Comparison of ENCODE assay signal across 8 cellular contexts in the genomic region with DNA sequence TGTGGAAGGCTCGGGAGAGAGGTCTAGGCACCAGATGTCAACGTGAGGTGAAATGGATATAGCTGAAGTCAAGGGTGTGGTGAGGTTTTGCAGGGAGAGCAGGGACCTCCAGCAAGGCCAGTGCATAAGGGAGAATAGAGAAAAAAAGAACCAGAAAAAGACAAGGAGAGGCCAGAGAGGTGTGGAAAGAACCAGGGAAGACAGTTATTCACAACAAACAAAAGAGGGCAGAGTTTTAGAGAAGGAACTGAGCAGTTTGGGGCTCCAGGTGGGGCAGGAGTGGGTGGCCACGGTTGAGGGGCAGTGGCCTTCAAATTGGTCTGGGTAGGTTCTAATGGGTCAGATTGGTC. TPM values are rescaled to one million over a fixed set of nuclear protein-coding genes. Genes with fewer than 3 reads are reported as not detected.
DNase-seq lines count a peak whose midpoint lies in the region; ATAC-seq and TF ChIP-seq lines count a peak whose summit lies in the region.

No MANE protein-coding gene starts in this region.

- peak overlapping the region; percentile 91 to 100 (median 96) for H3K27ac Mint-ChIP-seq in CD8-positive, alpha-beta memory T cell
- peak overlapping the region; percentile 89 to 98 for H3K27ac Mint-ChIP-seq in effector memory CD8-positive, alpha-beta T cell

- H3K4me1 Mint-ChIP-seq in CD8-positive, alpha-beta memory T cell: peaks cover 27 to 38% (median 31%) of the 10 kb centered on the region in 3 donors
- H3K4me1 Mint-ChIP-seq in effector memory CD8-positive, alpha-beta T cell (ENCODE audit: low read depth in 2 of 2): peaks cover 18 to 25% of the 10 kb centered on the region in 2 donors

- peak overlapping the region; percentile 91 for H3K9ac ChIP-seq in NT2/D1 (ENCODE audit: insufficient read length, low read depth)

- CTCF ChIA-PET in CD8-positive, alpha-beta memory T cell (lab: Charles Lee): interaction anchor here (1.0 to 9.0 kb wide), 22 partner anchors 11 to 222 kb away, joined by 3 to 102 read pairs (median 10); partner anchors contain the start of genes SERPINB1, SERPINB6, SERPINB9 and WRNIP1

- H3K4me3 Mint-ChIP-seq in CD8-positive, alpha-beta memory T cell: peak overlapping the region; percentile 87 to 97 (median 93)
- peak overlapping the region; percentile 85 to 92 for H3K4me3 Mint-ChIP-seq in effector memory CD8-positive, alpha-beta T cell

- H3K36me3 ChIP-seq in CD8-positive, alpha-beta memory T cell (ENCODE audit: insufficient read depth, low read length): no peaks in the 10 kb centered on the region
- H3K36me3 ChIP-seq in NT2/D1 (ENCODE audit: insufficient read depth, insufficient read length, low read length) (no peaks in the 10 kb centered on the region), neutrophil (no peaks in the 10 kb centered on the region)

- DNase-seq in CD8-positive, alpha-beta memory T cell: no peak
- DNase-seq in NT2/D1 (ENCODE audit: low read depth, low spot score): no peak
- DNase-seq in effector memory CD8-positive, alpha-beta T cell: no peak
- DNase-seq in NCI-H1436 treated with DMSO at 0.1 percent for 48 hours (lab: John Stamatoyannopoulos, UW): no peak
- DNase-seq in stimulated activated naive CD4-positive, alpha-beta T cell treated with Interleukin-2 at 50 U/mL for 16 hours (lab: John Stamatoyannopoulos, UW): no peak
- no peak for DNase-seq in cerebellum (ENCODE audit: low spot score)
- no peak for DNase-seq in NCI-H1417 (lab: John Stamatoyannopoulos, UW)

- TF ChIP-seq CTCF in neutrophil (IDR thresholded peaks at IDR 0.05): no peak

- POLR2A ChIA-PET in CD8-positive, alpha-beta memory T cell (lab: Charles Lee): interaction anchor here (1.0 to 3.7 kb wide), 7 partner anchors 11 to 146 kb away, joined by 3 to 32 read pairs (median 18); partner anchors contain the start of genes SERPINB1 and SERPINB6

- no peak for ATAC-seq in effector memory CD8-positive, alpha-beta T cell (replicated peaks)

- H3K27me3 Mint-ChIP-seq in CD8-positive, alpha-beta memory T cell: no peaks in the 10 kb centered on the region
- no peaks in the 10 kb centered on the region for H3K27me3 Mint-ChIP-seq in effector memory CD8-positive, alpha-beta T cell

- no peaks in the 10 kb centered on the region for H3K9me3 ChIP-seq in CD8-positive, alpha-beta memory T cell (ENCODE audit: low read length)
- no peaks in the 10 kb centered on the region for H3K9me3 ChIP-seq in NT2/D1 (ENCODE audit: insufficient read depth, low read length)
- no peaks in the 10 kb centered on the region for H3K9me3 ChIP-seq in neutrophil

- no peaks in the 10 kb centered on the region for H3K9me3 Mint-ChIP-seq in CD8-positive, alpha-beta memory T cell
- no peaks in the 10 kb centered on the region for H3K9me3 Mint-ChIP-seq in effector memory CD8-positive, alpha-beta T cell

- peak overlapping the region; percentile 78 for H3K4me3 ChIP-seq in CD8-positive, alpha-beta memory T cell (ENCODE audit: low read length)
- H3K4me3 ChIP-seq in NT2/D1 (ENCODE audit: insufficient read length, low read depth): peak overlapping the region; percentile 72
- peak overlapping the region; percentile 85 to 87 for H3K4me3 ChIP-seq in neutrophil (ENCODE audit: low read depth in 1 of 2, low read length in 1 of 2)

- peaks cover 0 to 17% (median 0%) of the 10 kb centered on the region in 3 donors for H3K36me3 Mint-ChIP-seq in CD8-positive, alpha-beta memory T cell
- peaks cover 14% of the 10 kb centered on the region for H3K36me3 Mint-ChIP-seq in effector memory CD8-positive, alpha-beta T cell (ENCODE audit: insufficient read depth)

- peak overlapping the region; percentile 98 for H3K27ac ChIP-seq in CD8-positive, alpha-beta memory T cell (ENCODE audit: low read depth, low read length)
- peak overlapping the region; percentile 92 for H3K27ac ChIP-seq in neutrophil

- peaks cover 23% of the 10 kb centered on the region for H3K4me1 ChIP-seq in CD8-positive, alpha-beta memory T cell (ENCODE audit: insufficient read depth, low read length)
- H3K4me1 ChIP-seq in NT2/D1 (ENCODE audit: insufficient read depth, insufficient read length) (peaks cover 7% of the 10 kb centered on the region), neutrophil (ENCODE audit: control insufficient read depth in 1 of 2, insufficient read depth in 1 of 2, low read depth in 1 of 2, low read length in 1 of 2) (peaks cover 15 to 30% of the 10 kb centered on the region in 2 experiments)

- H3K27me3 ChIP-seq in CD8-positive, alpha-beta memory T cell (ENCODE audit: insufficient read depth, low read length, poor library complexity, severe bottlenecking): no peaks in the 10 kb centered on the region
- H3K27me3 ChIP-seq in NT2/D1 (ENCODE audit: insufficient read depth, insufficient read length) (no peaks in the 10 kb centered on the region), neutrophil (no peaks in the 10 kb centered on the region)

RNA-seq across cellular contexts. Expression of gene NQO2, which starts 11.6 kb away (rescaled TPM):
- 10 to 100 TPM; 15.6 to 18.5 TPM for total RNA-seq in CD8-positive, alpha-beta memory T cell
- polyA plus RNA-seq in CD8-positive, alpha-beta memory T cell: 53.5 TPM
- total RNA-seq in cerebellum: 8.3 TPM

RNA-seq across cellular contexts. Expression of gene SERPINB6, which starts 16.7 kb away (rescaled TPM):
- 10 to 100 TPM; 62.1 to 66.0 TPM for total RNA-seq in CD8-positive, alpha-beta memory T cell
- 86.0 TPM for polyA plus RNA-seq in CD8-positive, alpha-beta memory T cell
- 16.1 TPM for total RNA-seq in cerebellum
